1 cellular context compared by ENCODE assay signal in the genomic region with DNA sequence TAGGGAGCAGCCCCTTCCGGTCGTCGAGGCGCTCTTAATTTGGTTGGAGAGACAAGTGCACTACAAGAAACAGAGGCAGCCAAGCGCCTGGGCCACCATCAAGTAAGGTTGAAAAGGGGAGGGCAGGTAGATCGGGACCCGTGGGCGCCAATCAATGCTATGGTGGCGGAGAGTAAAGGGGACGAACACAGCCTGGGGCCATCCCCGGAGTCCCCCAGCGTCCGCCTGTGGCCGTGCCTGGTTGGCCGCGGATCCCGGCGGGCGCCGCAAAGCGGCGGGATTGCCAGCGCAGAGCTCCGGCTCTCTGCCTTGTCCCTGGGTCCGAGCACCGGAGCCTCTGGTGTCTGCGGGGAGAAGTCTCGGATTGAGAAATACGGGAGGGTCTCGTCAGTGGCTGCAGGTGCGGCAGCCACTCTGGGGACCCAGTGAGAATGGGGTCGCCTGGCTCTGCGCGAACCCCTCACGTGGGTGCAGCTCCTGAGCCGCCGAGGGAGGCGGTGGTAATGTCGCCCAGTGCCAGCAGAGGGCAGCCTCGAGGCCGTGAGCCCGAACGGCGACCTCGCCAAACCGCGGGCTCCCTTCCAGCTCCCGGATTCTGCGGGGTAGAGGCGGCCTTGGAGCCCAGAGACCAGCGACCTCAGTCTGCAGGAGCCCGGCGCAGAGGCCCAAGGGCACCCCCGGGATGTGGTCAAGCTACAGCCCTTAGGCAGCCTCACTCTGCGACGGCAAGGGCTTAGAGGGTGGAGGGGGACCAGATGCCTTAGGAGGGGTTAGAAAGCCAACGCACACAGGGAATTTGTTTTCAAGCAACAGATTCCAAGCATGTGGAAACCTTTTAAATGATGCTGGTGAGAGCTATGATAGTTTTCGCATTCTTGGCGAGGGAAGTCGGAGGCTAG.
A peak's percentile ranks its signal among the peaks of the same experiment; 100 is the strongest.
TF ChIP-seq lines count a peak whose summit lies in the region.

No MANE protein-coding gene starts in this region.

TF ChIP-seq in HepG2, 621 proteins besides CTCF, POLR2A, EP300 and RAD21 (continued from another document and continues in another):
- TF ChIP-seq SRSF1 (optimal IDR thresholded peaks at IDR 0.05; ENCODE audit: low read depth, low read length) (peak; percentile 54), ZNF776 (CRISPR knock-in tag; IDR thresholded peaks at IDR 0.05) (0 out of 2 replicates have a peak, but pooled peaks have one; percentile 48), ZNF501 (CRISPR knock-in tag; IDR thresholded peaks at IDR 0.05) (peak; percentile 67), MZF1 (CRISPR knock-in tag; IDR thresholded peaks at IDR 0.05; ENCODE audit: borderline replicate concordance) (no peak), ZFAT (CRISPR knock-in tag; conservative IDR thresholded peaks at IDR 0.05) (no peak), UBTF (CRISPR knock-in tag; IDR thresholded peaks at IDR 0.05) (peak; percentile 79), HMGXB4 (CRISPR knock-in tag; IDR thresholded peaks at IDR 0.05; ENCODE audit: borderline replicate concordance in 1 of 2, low read depth in 1 of 2) (peak; percentile 76 to 86; a peak in 3 of 4 replicates), NCOA2 (CRISPR knock-in tag; IDR thresholded peaks at IDR 0.05) (no peak), NRL (CRISPR knock-in tag; IDR thresholded peaks at IDR 0.05; ENCODE audit: borderline replicate concordance) (peak; percentile 52; the same call in 1 of the 2 replicates), GABPB1 (CRISPR knock-in tag; IDR thresholded peaks at IDR 0.05) (peak; percentile 74; the same call in 1 of the 2 replicates), SALL2 (CRISPR knock-in tag; IDR thresholded peaks at IDR 0.05) (peak; percentile 71; the same call in 1 of the 2 replicates), ZNF280B (CRISPR knock-in tag; IDR thresholded peaks at IDR 0.05; ENCODE audit: borderline replicate concordance) (peak; percentile 59; the same call in 1 of the 2 replicates), ZNF224 (CRISPR knock-in tag; IDR thresholded peaks at IDR 0.05) (peak; percentile 75; the same call in 1 of the 2 replicates), ZNF563 (CRISPR knock-in tag; IDR thresholded peaks at IDR 0.05) (peak; percentile 64; the same call in 1 of the 2 replicates), TARDBP (CRISPR knock-in tag; IDR thresholded peaks at IDR 0.05) (0 out of 2 replicates have a peak, but pooled peaks have one; percentile 2), ZNF784 (CRISPR knock-in tag; IDR thresholded peaks at IDR 0.05; ENCODE audit: borderline replicate concordance) (0 out of 2 replicates have a peak, but pooled peaks have one; percentile 60), ZMYM2 (CRISPR knock-in tag; IDR thresholded peaks at IDR 0.05) (0 out of 2 replicates have a peak, but pooled peaks have one; percentile 38), ZNF777 (CRISPR knock-in tag; IDR thresholded peaks at IDR 0.05) (peak; percentile 91), SMC3 (IDR thresholded peaks at IDR 0.05; ENCODE audit: low read length) (peak; percentile 5; the same call in 1 of the 2 replicates), KDM5B (CRISPR knock-in tag; IDR thresholded peaks at IDR 0.05; ENCODE audit: borderline replicate concordance) (peak; percentile 38; the same call in 1 of the 2 replicates), ZNF614 (CRISPR knock-in tag; IDR thresholded peaks at IDR 0.05; ENCODE audit: borderline replicate concordance) (0 out of 2 replicates have a peak, but pooled peaks have one; percentile 13), ZNF546 (CRISPR knock-in tag; conservative IDR thresholded peaks at IDR 0.05) (no peak), PRDM15 (CRISPR knock-in tag; IDR thresholded peaks at IDR 0.05) (peak; percentile 79), HOXA5 (CRISPR knock-in tag; IDR thresholded peaks at IDR 0.05) (0 out of 2 replicates have a peak, but pooled peaks have one; percentile 23), ZNF615 (CRISPR knock-in tag; IDR thresholded peaks at IDR 0.05; ENCODE audit: borderline replicate concordance) (0 out of 2 replicates have a peak, but pooled peaks have one; percentile 42), CEBPZ (IDR thresholded peaks at IDR 0.05; ENCODE audit: low read length) (no peak)
- TF ChIP-seq, protein P1, sequence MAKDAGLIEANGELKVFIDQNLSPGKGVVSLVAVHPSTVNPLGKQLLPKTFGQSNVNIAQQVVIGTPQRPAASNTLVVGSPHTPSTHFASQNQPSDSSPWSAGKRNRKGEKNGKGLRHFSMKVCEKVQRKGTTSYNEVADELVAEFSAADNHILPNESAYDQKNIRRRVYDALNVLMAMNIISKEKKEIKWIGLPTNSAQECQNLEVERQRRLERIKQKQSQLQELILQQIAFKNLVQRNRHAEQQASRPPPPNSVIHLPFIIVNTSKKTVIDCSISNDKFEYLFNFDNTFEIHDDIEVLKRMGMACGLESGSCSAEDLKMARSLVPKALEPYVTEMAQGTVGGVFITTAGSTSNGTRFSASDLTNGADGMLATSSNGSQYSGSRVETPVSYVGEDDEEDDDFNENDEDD (CRISPR knock-in tag; IDR thresholded peaks at IDR 0.05; ENCODE audit: borderline replicate concordance): peak; percentile 13; the same call in 1 of the 2 replicates
- TF ChIP-seq, protein P2, sequence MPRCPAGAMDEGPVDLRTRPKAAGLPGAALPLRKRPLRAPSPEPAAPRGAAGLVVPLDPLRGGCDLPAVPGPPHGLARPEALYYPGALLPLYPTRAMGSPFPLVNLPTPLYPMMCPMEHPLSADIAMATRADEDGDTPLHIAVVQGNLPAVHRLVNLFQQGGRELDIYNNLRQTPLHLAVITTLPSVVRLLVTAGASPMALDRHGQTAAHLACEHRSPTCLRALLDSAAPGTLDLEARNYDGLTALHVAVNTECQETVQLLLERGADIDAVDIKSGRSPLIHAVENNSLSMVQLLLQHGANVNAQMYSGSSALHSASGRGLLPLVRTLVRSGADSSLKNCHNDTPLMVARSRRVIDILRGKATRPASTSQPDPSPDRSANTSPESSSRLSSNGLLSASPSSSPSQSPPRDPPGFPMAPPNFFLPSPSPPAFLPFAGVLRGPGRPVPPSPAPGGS (CRISPR knock-in tag; IDR thresholded peaks at IDR 0.05): peak; percentile 40; the same call in 1 of the 2 replicates
- TF ChIP-seq, protein P3, sequence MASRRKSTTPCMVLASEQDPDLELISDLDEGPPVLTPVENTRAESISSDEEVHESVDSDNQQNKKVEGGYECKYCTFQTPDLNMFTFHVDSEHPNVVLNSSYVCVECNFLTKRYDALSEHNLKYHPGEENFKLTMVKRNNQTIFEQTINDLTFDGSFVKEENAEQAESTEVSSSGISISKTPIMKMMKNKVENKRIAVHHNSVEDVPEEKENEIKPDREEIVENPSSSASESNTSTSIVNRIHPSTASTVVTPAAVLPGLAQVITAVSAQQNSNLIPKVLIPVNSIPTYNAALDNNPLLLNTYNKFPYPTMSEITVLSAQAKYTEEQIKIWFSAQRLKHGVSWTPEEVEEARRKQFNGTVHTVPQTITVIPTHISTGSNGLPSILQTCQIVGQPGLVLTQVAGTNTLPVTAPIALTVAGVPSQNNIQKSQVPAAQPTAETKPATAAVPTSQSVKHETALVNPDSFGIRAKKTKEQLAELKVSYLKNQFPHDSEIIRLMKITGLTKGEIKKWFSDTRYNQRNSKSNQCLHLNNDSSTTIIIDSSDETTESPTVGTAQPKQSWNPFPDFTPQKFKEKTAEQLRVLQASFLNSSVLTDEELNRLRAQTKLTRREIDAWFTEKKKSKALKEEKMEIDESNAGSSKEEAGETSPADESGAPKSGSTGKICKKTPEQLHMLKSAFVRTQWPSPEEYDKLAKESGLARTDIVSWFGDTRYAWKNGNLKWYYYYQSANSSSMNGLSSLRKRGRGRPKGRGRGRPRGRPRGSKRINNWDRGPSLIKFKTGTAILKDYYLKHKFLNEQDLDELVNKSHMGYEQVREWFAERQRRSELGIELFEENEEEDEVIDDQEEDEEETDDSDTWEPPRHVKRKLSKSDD (CRISPR knock-in tag; IDR thresholded peaks at IDR 0.05; ENCODE audit: low read depth): 0 out of 2 replicates have a peak, but pooled peaks have one; percentile 31
